ENCODE assay signal across 17 cellular contexts in genomic region chr7:28755255-28755654, GRCh38.
DNase-seq lines count a peak whose midpoint lies in the region; ATAC-seq, FAIRE-seq and TF ChIP-seq lines count a peak whose summit lies in the region.
"Had no signal": no experiment of that assay in that cellular context is flagged by ENCODE, and none has a peak within 500 bp of the region (broad histone marks: within the 10 kb centered on the region; RNA-seq: fewer than 3 reads in every experiment).

No MANE protein-coding gene starts in this region.

- TF ChIP-seq CTCF in AG09309 (IDR thresholded peaks at IDR 0.05; ENCODE audit: control insufficient read depth, insufficient read depth, low read depth, low read length, missing control alignments) (no peak), bronchial epithelial cell (IDR thresholded peaks at IDR 0.05; ENCODE audit: insufficient read depth, low read length, severe bottlenecking) (no peak)

- H3K27me3 ChIP-seq in bronchial epithelial cell (ENCODE audit: control insufficient read depth, insufficient read depth, low read length) (no peaks in the 10 kb centered on the region), layer of hippocampus (ENCODE audit: control insufficient read depth, insufficient read depth, low read length) (no peaks in the 10 kb centered on the region)
- H3K27me3 ChIP-seq: BE2C had no signal

- no peaks in the 10 kb centered on the region for H3K36me3 ChIP-seq in bronchial epithelial cell (ENCODE audit: control insufficient read depth, insufficient read depth, low read length)
- H3K36me3 ChIP-seq: BE2C had no signal

- peak overlapping the region; percentile 93 for H3K27ac ChIP-seq in layer of hippocampus (ENCODE audit: low read depth, low read length)
- H3K27ac ChIP-seq: epithelial cell of prostate, HL-60 had no signal

- H3K4me3 ChIP-seq in AG09309 (ENCODE audit: control insufficient read depth, low read depth, low read length) = no peak overlapping the region
- no peak overlapping the region for H3K4me3 ChIP-seq in bronchial epithelial cell (ENCODE audit: low read depth, low read length)

- ATAC-seq in HG02588 (IDR thresholded peaks at IDR 0.05; ENCODE audit: unreplicated experiment) = no peak
- ATAC-seq: stimulated activated effector memory CD8-positive, alpha-beta T cell treated with anti-CD3 and anti-CD28 coated beads, Interleukin-12 subunit alpha, Interleukin-12 subunit beta, amount 100 ng/mL, for 72 hours had no signal

- FAIRE-seq in bronchial epithelial cell (lab: Jason Lieb, UNC) (no peak), frontal cortex (lab: Jason Lieb, UNC) (no peak)

- DNase-seq in AG09309 (ENCODE audit: low read depth) = peak; percentile 51
- DNase-seq in M059J (ENCODE audit: low read depth) = peak; percentile 84
- peak; percentile 18 for DNase-seq in bronchial epithelial cell (ENCODE audit: low read depth)
- no peak for DNase-seq in activated CD4-positive, alpha-beta T cell treated with anti-CD3 and anti-CD28 coated beads, Interleukin-2, amount 50 U/mL, for 4 hours
- no peak for DNase-seq in NCI-H345 (lab: John Stamatoyannopoulos, UW)
- DNase-seq in frontal cortex (ENCODE audit: low spot score in 2 of 2) = no peak
- DNase-seq: activated CD4-positive, alpha-beta T cell treated with anti-CD3 and anti-CD28 coated beads for 1 hour; activated T-cell treated with anti-CD3 and anti-CD28 coated beads, Interleukin-2, amount 50 U/mL, for 24 hours; BE2C; DMS153; MM.1S; posterior cingulate gyrus had no signal

Comparison
In these comparisons a context has a peak if more than half of its experiments do, and no peak if none do; other contexts are left out.
1. DNase-seq: peak in AG09309 (single experiment), M059J (single experiment) and bronchial epithelial cell (single experiment); none in activated CD4-positive, alpha-beta T cell treated with anti-CD3 and anti-CD28 coated beads, Interleukin-2, amount 50 U/mL, for 4 hours (0 of 2), NCI-H345 (single experiment) and frontal cortex (0 of 2).